9 cellular contexts compared by ENCODE assay signal in genomic region chr19:43640424-43640757, GRCh38. TPM values are rescaled to one million over a fixed set of nuclear protein-coding genes. Genes with fewer than 3 reads are reported as not detected.
DNase-seq lines count a peak whose midpoint lies in the region; ATAC-seq and TF ChIP-seq lines count a peak whose summit lies in the region.
"Had no signal": no experiment of that assay in that cellular context is flagged by ENCODE, and none has a peak within 500 bp of the region (broad histone marks: within the 10 kb centered on the region; RNA-seq: fewer than 3 reads in every experiment).

No MANE protein-coding gene starts in this region.

- no peak for TF ChIP-seq RAD21 in Ishikawa (IDR thresholded peaks at IDR 0.05; ENCODE audit: low read depth)

- DNase-seq in astrocyte of the cerebellum (ENCODE audit: low read depth) (no peak), left lung (no peak), cerebellum (ENCODE audit: low spot score) (no peak), AG08396 (ENCODE audit: low spot score) (no peak), anterior cingulate cortex (lab: John Stamatoyannopoulos, UW) (no peak)
- DNase-seq: NCI-H1436 treated with DMSO at 0.1 percent for 48 hours had no signal

- intact Hi-C loops in left lung (cut with DNase I), result loop anchor here in 1 of 2 donors (10.0 kb wide), 1 partner anchor 86 kb away; no protein-coding TSS in a partner anchor

- H3K4me3 ChIP-seq in astrocyte of the cerebellum (ENCODE audit: low read depth, low read length) (peak overlapping the region; percentile 45), left lung (peak overlapping the region; percentile 27 to 40)

- H3K27me3 Mint-ChIP-seq in stimulated activated naive CD8-positive, alpha-beta T cell treated with anti-CD3 and anti-CD28 coated beads, Interleukin-15, Interleukin-2, amounts not matched to agents 100 ng/mL and 50 ng/mL, for 24 hours, result peaks cover 36% of the 10 kb centered on the region

- TF ChIP-seq EP300 in Ishikawa (IDR thresholded peaks at IDR 0.05; ENCODE audit: borderline replicate concordance), result no peak

- in situ Hi-C loops in astrocyte of the cerebellum (cut with HindIII; ENCODE audit: low sequenced_read_pairs), result no loop called here

- no peaks in the 10 kb centered on the region for H3K36me3 Mint-ChIP-seq in stimulated activated naive CD8-positive, alpha-beta T cell treated with anti-CD3 and anti-CD28 coated beads, Interleukin-15, Interleukin-2, amounts not matched to agents 100 ng/mL and 50 ng/mL, for 24 hours (ENCODE audit: low read depth)

- H3K36me3 ChIP-seq in left lung, result no peaks in the 10 kb centered on the region

- no peaks in the 10 kb centered on the region for H3K9me3 ChIP-seq in left lung

- peaks cover 0 to 52% of the 10 kb centered on the region in 2 donors for H3K27me3 ChIP-seq in left lung

- H3K4me1 Mint-ChIP-seq in stimulated activated naive CD8-positive, alpha-beta T cell treated with anti-CD3 and anti-CD28 coated beads, Interleukin-15, Interleukin-2, amounts not matched to agents 100 ng/mL and 50 ng/mL, for 24 hours (ENCODE audit: low read depth), result peaks cover 14% of the 10 kb centered on the region

- H3K27ac Mint-ChIP-seq in stimulated activated naive CD8-positive, alpha-beta T cell treated with anti-CD3 and anti-CD28 coated beads, Interleukin-15, Interleukin-2, amounts not matched to agents 100 ng/mL and 50 ng/mL, for 24 hours, result no peak overlapping the region

- peaks cover 7% of the 10 kb centered on the region in 2 donors for H3K4me1 ChIP-seq in left lung

- TF ChIP-seq CTCF in astrocyte of the cerebellum (IDR thresholded peaks at IDR 0.05; ENCODE audit: low read depth, low read length, missing control alignments) (no peak), left lung (IDR thresholded peaks at IDR 0.05) (no peak)

- no peaks in the 10 kb centered on the region for H3K9me3 Mint-ChIP-seq in stimulated activated naive CD8-positive, alpha-beta T cell treated with anti-CD3 and anti-CD28 coated beads, Interleukin-15, Interleukin-2, amounts not matched to agents 100 ng/mL and 50 ng/mL, for 24 hours

- peak; percentile 12 for ATAC-seq in left lung

- no peak overlapping the region for H3K27ac ChIP-seq in left lung

- peak overlapping the region; percentile 73 for H3K4me3 Mint-ChIP-seq in stimulated activated naive CD8-positive, alpha-beta T cell treated with anti-CD3 and anti-CD28 coated beads, Interleukin-15, Interleukin-2, amounts not matched to agents 100 ng/mL and 50 ng/mL, for 24 hours

TF ChIP-seq in Ishikawa, 13 proteins besides CTCF, POLR2A, EP300 and RAD21:
- TF ChIP-seq ZBTB7A (IDR thresholded peaks at IDR 0.05; ENCODE audit: low read depth), result peak; percentile 76; the same call in 1 of the 2 replicates
- TF ChIP-seq EGR1 (IDR thresholded peaks at IDR 0.05), result no peak
- no peak for TF ChIP-seq CEBPB (IDR thresholded peaks at IDR 0.05)

RNA-seq across cellular contexts. Expression of gene CADM4, which starts 0.7 kb away (rescaled TPM):
- total RNA-seq in left lung (10 to 100 TPM in 1 of 2 donors, 1 to 10 TPM in 1; 4.7 to 12.1 TPM), cerebellum (43.0 TPM)

RNA-seq across cellular contexts. Expression of gene ZNF428, which starts 21.0 kb away (rescaled TPM):
- 10 to 100 TPM; 24.7 to 41.5 TPM for total RNA-seq in left lung
- 66.2 TPM for total RNA-seq in cerebellum

RNA-seq across cellular contexts. Expression of gene SRRM5, which starts 28.5 kb away (rescaled TPM):
- under 1 TPM; 0.10 to 0.32 TPM for total RNA-seq in left lung
- 0.09 TPM for total RNA-seq in cerebellum
- total RNA-seq: pulmonary artery endothelial cell had no signal

RNA-seq across cellular contexts. Expression of gene PLAUR, which starts 29.6 kb away (rescaled TPM):
- total RNA-seq in left lung, result 100 to 1,000 TPM in 1 of 2 donors, 10 to 100 TPM in 1; 76.5 to 119 TPM
- 4.4 TPM for total RNA-seq in cerebellum

RNA-seq across cellular contexts. Expression of gene ZNF576, which starts 44.0 kb away (rescaled TPM):
- total RNA-seq in left lung (10 to 100 TPM; 11.5 to 14.4 TPM), cerebellum (7.1 TPM)
